ENCODE assay signal across 8 cellular contexts in the genomic region with DNA sequence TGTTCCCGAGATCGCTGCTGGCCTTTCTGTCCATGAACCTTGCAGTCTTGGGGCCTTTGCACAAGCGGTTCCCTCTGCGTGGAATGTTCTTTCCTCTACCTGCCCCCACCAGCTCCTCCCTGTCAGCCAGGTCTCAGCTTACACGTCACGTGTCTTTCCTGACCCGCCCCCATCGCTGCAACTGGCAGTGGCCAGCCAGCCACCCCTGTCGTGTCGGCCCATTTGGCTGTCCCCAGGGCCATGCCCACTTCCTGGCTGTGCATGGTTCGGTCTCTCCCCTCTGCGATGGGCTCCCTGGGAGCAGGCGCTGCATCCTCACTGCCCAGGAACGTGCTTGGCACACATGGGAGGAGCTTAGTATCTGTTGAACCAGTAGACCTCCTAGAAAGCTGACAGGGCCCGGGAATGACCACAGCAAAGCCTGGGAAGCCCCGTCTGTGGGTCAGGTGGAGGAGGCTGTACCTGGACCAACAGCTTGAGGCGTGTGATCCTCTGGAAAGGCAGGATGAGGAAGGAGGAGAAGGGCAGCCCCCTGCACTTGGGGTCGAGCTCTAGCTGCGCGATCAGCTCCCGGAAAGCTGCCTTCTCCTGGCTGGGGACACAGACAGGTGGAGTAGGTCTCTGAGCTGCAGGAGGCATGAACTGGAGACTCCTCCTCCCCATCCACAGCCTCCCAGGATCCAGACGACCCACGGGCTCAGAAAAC. TPM values are rescaled to one million over a fixed set of nuclear protein-coding genes. Genes with fewer than 3 reads are reported as not detected.
A peak's percentile ranks its signal among the peaks of the same experiment; 100 is the strongest.
DNase-seq lines count a peak whose midpoint lies in the region; ATAC-seq and TF ChIP-seq lines count a peak whose summit lies in the region.

No MANE protein-coding gene starts in this region.

- no peak overlapping the region for H3K4me3 Mint-ChIP-seq in CD4-positive, alpha-beta T cell

- H3K27ac ChIP-seq in coronary artery, result no peak overlapping the region
- H3K27ac ChIP-seq in CD4-positive, alpha-beta T cell (ENCODE audit: low read depth, low read length), result no peak overlapping the region

- ATAC-seq in CD4-positive, alpha-beta T cell (ENCODE audit: poor library complexity), result no peak

- no peak for TF ChIP-seq CTCF in coronary artery (IDR thresholded peaks at IDR 0.05)
- no peak for TF ChIP-seq CTCF in CD4-positive, alpha-beta T cell (IDR thresholded peaks at IDR 0.05)

- H3K4me3 ChIP-seq in coronary artery, result no peak overlapping the region

- POLR2A ChIA-PET in CD4-positive, alpha-beta T cell (lab: Charles Lee), result no interaction called here

- H3K27ac Mint-ChIP-seq in CD4-positive, alpha-beta T cell, result no peak overlapping the region

- DNase-seq in DMS53 (lab: John Stamatoyannopoulos, UW), result peak; percentile 76
- DNase-seq in NCI-H2196 treated with DMSO at 0.1 percent for 48 hours (lab: John Stamatoyannopoulos, UW; ENCODE audit: unreplicated experiment), result peak; percentile 64
- DNase-seq in coronary artery (ENCODE audit: low spot score), result peak; percentile 61
- peak; percentile 9 for DNase-seq in myocyte (ENCODE audit: low read depth)
- DNase-seq in CD4-positive, alpha-beta T cell, result no peak
- no peak for DNase-seq in effector CD4-positive, alpha-beta T cell
- DNase-seq in activated gamma-delta T cell treated with Interleukin-2 at 50 U/mL for 16 hours, result no peak
- no peak for DNase-seq in foreskin melanocyte

- H3K9me3 Mint-ChIP-seq in CD4-positive, alpha-beta T cell, result no peaks in the 10 kb centered on the region

- peaks cover 27% of the 10 kb centered on the region for H3K27me3 Mint-ChIP-seq in CD4-positive, alpha-beta T cell

- no peaks in the 10 kb centered on the region for H3K9me3 ChIP-seq in CD4-positive, alpha-beta T cell (ENCODE audit: control insufficient read depth, low read length)

- CTCF ChIA-PET in CD4-positive, alpha-beta T cell (lab: Charles Lee), result no interaction called here

- no peaks in the 10 kb centered on the region for H3K4me1 Mint-ChIP-seq in CD4-positive, alpha-beta T cell (ENCODE audit: low read depth)

- H3K36me3 Mint-ChIP-seq in CD4-positive, alpha-beta T cell (ENCODE audit: low read depth), result no peaks in the 10 kb centered on the region

- intact Hi-C loops in CD4-positive, alpha-beta T cell (cut with DNase I, micrococcal nuclease), result no loop called here

- peaks cover 13% of the 10 kb centered on the region for H3K27me3 ChIP-seq in CD4-positive, alpha-beta T cell (ENCODE audit: control insufficient read depth, insufficient read depth, low read length)

RNA-seq across cellular contexts. Expression of gene SNORC, which starts 21.0 kb away (rescaled TPM):
- total RNA-seq in myocyte, result 1.5 and 2.6 TPM in 2 replicates
- polyA plus RNA-seq in myocyte (2012), result 1.9 TPM
- 1 to 10 TPM; 1.2 TPM for total RNA-seq in CD4-positive, alpha-beta T cell

Comparison
In these comparisons a context has a peak if more than half of its experiments do, and no peak if none do; other contexts are left out.
1. DNase-seq: peak in DMS53 (single experiment), NCI-H2196 treated with DMSO at 0.1 percent for 48 hours (single experiment), coronary artery (single experiment) and myocyte (single experiment); none in CD4-positive, alpha-beta T cell (0 of 10), effector CD4-positive, alpha-beta T cell (single experiment), activated gamma-delta T cell treated with Interleukin-2 at 50 U/mL for 16 hours (single experiment) and foreskin melanocyte (single experiment).